In the genomic region with DNA sequence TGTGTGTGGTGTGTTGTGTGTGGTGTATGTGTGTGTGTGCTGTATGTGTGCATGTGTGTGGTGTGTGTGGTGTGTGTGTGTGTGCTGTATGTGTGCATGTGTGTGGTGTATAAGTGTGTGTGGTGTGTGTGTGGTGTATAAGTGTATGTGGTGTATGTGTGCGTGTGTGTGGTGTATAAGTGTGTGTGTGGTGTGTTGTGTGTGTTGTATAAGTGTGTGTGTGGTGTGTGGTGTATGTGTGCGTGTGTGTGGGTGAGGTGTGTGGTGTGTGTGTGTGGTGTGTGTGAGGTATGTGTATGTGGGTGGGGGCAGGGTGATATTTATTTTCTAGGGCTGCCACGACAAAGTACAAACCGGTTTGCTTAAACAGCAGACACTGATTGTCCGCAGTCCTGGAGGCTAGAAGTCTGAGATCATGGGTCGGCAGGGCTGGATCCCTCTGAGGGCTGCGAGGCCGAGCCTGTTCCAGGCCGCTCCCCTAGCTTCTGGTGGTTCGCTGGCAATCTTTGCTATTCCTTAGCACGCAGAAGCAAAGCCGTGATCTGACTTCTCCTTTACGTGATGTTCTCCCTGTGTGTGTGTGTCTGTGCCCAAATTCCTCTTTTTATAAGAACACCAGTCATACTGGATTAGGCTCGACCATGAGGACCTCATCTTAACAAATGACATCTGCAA, we compare ENCODE assay signal across 16 cellular contexts.
A peak's percentile ranks its signal among the peaks of the same experiment; 100 is the strongest.
DNase-seq lines count a peak whose midpoint lies in the region; ATAC-seq, FAIRE-seq and TF ChIP-seq lines count a peak whose summit lies in the region.
"Had no signal": no experiment of that assay in that cellular context is flagged by ENCODE, and none has a peak within 500 bp of the region (broad histone marks: within the 10 kb centered on the region; RNA-seq: fewer than 3 reads in every experiment).

No MANE protein-coding gene starts in this region.

- ATAC-seq in gastroesophageal sphincter (peak; percentile 74), GM19324 (IDR thresholded peaks at IDR 0.05; ENCODE audit: low FRiP score, unreplicated experiment) (no peak), GM18519 (IDR thresholded peaks at IDR 0.05; ENCODE audit: low FRiP score, unreplicated experiment) (no peak)
- ATAC-seq: A549, esophagus mucosa had no signal

- peaks cover 0 to 19% (median 4%) of the 10 kb centered on the region in 3 donors for H3K4me1 ChIP-seq in gastroesophageal sphincter
- peaks cover 0 to 3% of the 10 kb centered on the region in 2 donors for H3K4me1 ChIP-seq in neuronal stem cell (ENCODE audit: control insufficient read depth in 2 of 2, insufficient read depth in 1 of 2, low read depth in 1 of 2, low read length in 2 of 2)

- no peak overlapping the region for H3K4me2 ChIP-seq in neuronal stem cell (ENCODE audit: insufficient read depth, low read length, poor library complexity, severe bottlenecking)
- H3K4me2 ChIP-seq: A549 had no signal

- no peak overlapping the region for H3K4ac ChIP-seq in neuronal stem cell (ENCODE audit: low read length)

- H3K4me3 ChIP-seq in gastroesophageal sphincter (no peak overlapping the region), neuronal stem cell (ENCODE audit: low read length in 2 of 2) (peak overlapping the region in 1 of 2 donors; percentile 71)
- H3K4me3 ChIP-seq: A549 had no signal

- H2BK12ac ChIP-seq in neuronal stem cell (ENCODE audit: low read length) = no peak overlapping the region

- FAIRE-seq in GM19239 (lab: Jason Lieb, UNC) = no peak
- FAIRE-seq: A549, small intestine had no signal

- H4K8ac ChIP-seq in neuronal stem cell (ENCODE audit: low read depth, low read length) = peak overlapping the region; percentile 74

- H3K9ac ChIP-seq in neuronal stem cell (ENCODE audit: low read depth, low read length, poor library complexity) = peak overlapping the region; percentile 3

- H3K79me1 ChIP-seq in neuronal stem cell (ENCODE audit: low read depth, low read length) = peaks cover 4% of the 10 kb centered on the region

- TF ChIP-seq EP300 in gastroesophageal sphincter (IDR thresholded peaks at IDR 0.05) = no peak

- H3K9me3 ChIP-seq in gastroesophageal sphincter (no peaks in the 10 kb centered on the region), neuronal stem cell (replicated peaks in 1 of 2; ENCODE audit: control insufficient read depth in 2 of 2, insufficient read depth in 1 of 2, low read depth in 1 of 2, low read length in 2 of 2) (peaks cover 0 to 10% of the 10 kb centered on the region in 2 donors)
- H3K9me3 ChIP-seq: A549 had no signal

- no peaks in the 10 kb centered on the region for H3K27me3 ChIP-seq in gastroesophageal sphincter
- peaks cover 0 to 3% (median 0%) of the 10 kb centered on the region in 3 experiments for H3K27me3 ChIP-seq in neuronal stem cell (ENCODE audit: control insufficient read depth in 3 of 3, insufficient read depth in 3 of 3, low read depth in 1 of 3, low read length in 3 of 3)

- no peak overlapping the region for H2BK5ac ChIP-seq in neuronal stem cell (ENCODE audit: low read length)

- no peak overlapping the region for H2BK120ac ChIP-seq in neuronal stem cell (ENCODE audit: low read depth, low read length)

- peak; percentile 39 for DNase-seq in Ammon's horn (ENCODE audit: low spot score)
- peak; percentile 2 for DNase-seq in OCI-M1 (lab: John Stamatoyannopoulos, UW)
- DNase-seq in neuronal stem cell (ENCODE audit: low spot score) = no peak
- no peak for DNase-seq in GM19239 (ENCODE audit: insufficient read length, low spot score)
- no peak for DNase-seq in NCI-H2171 (lab: John Stamatoyannopoulos, UW)
- DNase-seq: activated CD4-positive, alpha-beta T cell treated with anti-CD3 and anti-CD28 coated beads, Interleukin-2, amount 50 U/mL, for 1 hour; activated gamma-delta T cell treated with Interleukin-2 at 50 U/mL for 16 hours; HCEC 1CT; NCI-H187 treated with DMSO at 0.1 percent for 48 hours; NK-92 treated with Interleukin-12 subunit alpha and Interleukin-12 subunit beta, amount 100 ng/mL, for 24 hours; small intestine had no signal

- no peak overlapping the region for H3K23ac ChIP-seq in neuronal stem cell (ENCODE audit: low read depth, low read length, poor library complexity)

- H2BK15ac ChIP-seq in neuronal stem cell (ENCODE audit: low read length) = no peak overlapping the region

- H3K27ac ChIP-seq in gastroesophageal sphincter = peak overlapping the region in 3 of 4 donors; percentile 17 to 62 (median 49)
- H3K27ac ChIP-seq in neuronal stem cell (replicated peaks; ENCODE audit: low read length) = no peak overlapping the region
- H3K27ac ChIP-seq: A549 had no signal

- no peak for TF ChIP-seq POLR2A in gastroesophageal sphincter (IDR thresholded peaks at IDR 0.05)

- H3K36me3 ChIP-seq in gastroesophageal sphincter (no peaks in the 10 kb centered on the region), neuronal stem cell (replicated peaks in 1 of 2; ENCODE audit: control insufficient read depth in 2 of 2, insufficient read depth in 2 of 2, low read length in 2 of 2) (peaks cover 13 to 14% of the 10 kb centered on the region in 2 donors)

- 24 to 68% methylated on average over 5 to 12 of the region's 14 CpGs for WGBS in gastroesophageal sphincter (ENCODE audit: low coverage in 1 of 2), 2 donors
- 100% methylated on average over 1 to 2 of the region's 14 CpGs for WGBS in neuronal stem cell (ENCODE audit: extremely low coverage in 2 of 2, insufficient read length in 2 of 2, insufficient replicate concordance in 1 of 2), 2 donors

- no peak overlapping the region for H2AFZ ChIP-seq in neuronal stem cell (ENCODE audit: low read length)

- peak overlapping the region; percentile 61 for H4K91ac ChIP-seq in neuronal stem cell (ENCODE audit: low read depth, low read length, poor library complexity)

- no peak for TF ChIP-seq CTCF in gastroesophageal sphincter (IDR thresholded peaks at IDR 0.05)

- H2AK5ac ChIP-seq in neuronal stem cell (ENCODE audit: low read depth, low read length) = no peak overlapping the region

- peak overlapping the region; percentile 11 for H3K14ac ChIP-seq in neuronal stem cell (ENCODE audit: low read length)

- H3K18ac ChIP-seq in neuronal stem cell (ENCODE audit: low read length) = no peak overlapping the region

Comparison
In these comparisons a context has a peak if more than half of its experiments do, and no peak if none do; other contexts are left out.
1. DNase-seq: peak in Ammon's horn (single experiment) and OCI-M1 (single experiment); none in neuronal stem cell (single experiment), GM19239 (single experiment) and NCI-H2171 (single experiment).